Comparison of ENCODE assay signal across 17 cellular contexts in genomic region chr11:114883472-114883871, GRCh38.
"Had no signal": no experiment of that assay in that cellular context is flagged by ENCODE, and none has a peak within 500 bp of the region (broad histone marks: within the 10 kb centered on the region; RNA-seq: fewer than 3 reads in every experiment).

No MANE protein-coding gene starts in this region.

- H3K27ac ChIP-seq: dorsolateral prefrontal cortex, epithelial cell of prostate, esophagus muscularis mucosa, gastrocnemius medialis, psoas muscle, sigmoid colon, skin epidermis, stomach, thoracic aorta had no signal

- DNase-seq: cortex of kidney; effector memory CD4-positive, alpha-beta T cell; gastrocnemius medialis; immature natural killer cell; mammary epithelial cell; naive thymus-derived CD4-positive, alpha-beta T cell; nephron progenitor cell; psoas muscle; retina; sigmoid colon; stimulated activated naive CD4-positive, alpha-beta T cell; stomach had no signal

- ATAC-seq: gastrocnemius medialis; naive thymus-derived CD4-positive, alpha-beta T cell had no signal

- H3K4me1 ChIP-seq: esophagus muscularis mucosa, gastrocnemius medialis, psoas muscle, sigmoid colon, stomach had no signal

- H3K36me3 ChIP-seq: esophagus muscularis mucosa, gastrocnemius medialis, sigmoid colon, stomach, thoracic aorta had no signal

- H3K4me3 ChIP-seq: dorsolateral prefrontal cortex, esophagus muscularis mucosa, gastrocnemius medialis, psoas muscle, sigmoid colon, skin epidermis, stomach, thoracic aorta had no signal

- H3K27me3 ChIP-seq: gastrocnemius medialis, sigmoid colon, stomach had no signal

- H3K9me3 ChIP-seq: esophagus muscularis mucosa, gastrocnemius medialis, psoas muscle, sigmoid colon, stomach, thoracic aorta had no signal
